ENCODE assay signal across 1 cellular context in the genomic region with DNA sequence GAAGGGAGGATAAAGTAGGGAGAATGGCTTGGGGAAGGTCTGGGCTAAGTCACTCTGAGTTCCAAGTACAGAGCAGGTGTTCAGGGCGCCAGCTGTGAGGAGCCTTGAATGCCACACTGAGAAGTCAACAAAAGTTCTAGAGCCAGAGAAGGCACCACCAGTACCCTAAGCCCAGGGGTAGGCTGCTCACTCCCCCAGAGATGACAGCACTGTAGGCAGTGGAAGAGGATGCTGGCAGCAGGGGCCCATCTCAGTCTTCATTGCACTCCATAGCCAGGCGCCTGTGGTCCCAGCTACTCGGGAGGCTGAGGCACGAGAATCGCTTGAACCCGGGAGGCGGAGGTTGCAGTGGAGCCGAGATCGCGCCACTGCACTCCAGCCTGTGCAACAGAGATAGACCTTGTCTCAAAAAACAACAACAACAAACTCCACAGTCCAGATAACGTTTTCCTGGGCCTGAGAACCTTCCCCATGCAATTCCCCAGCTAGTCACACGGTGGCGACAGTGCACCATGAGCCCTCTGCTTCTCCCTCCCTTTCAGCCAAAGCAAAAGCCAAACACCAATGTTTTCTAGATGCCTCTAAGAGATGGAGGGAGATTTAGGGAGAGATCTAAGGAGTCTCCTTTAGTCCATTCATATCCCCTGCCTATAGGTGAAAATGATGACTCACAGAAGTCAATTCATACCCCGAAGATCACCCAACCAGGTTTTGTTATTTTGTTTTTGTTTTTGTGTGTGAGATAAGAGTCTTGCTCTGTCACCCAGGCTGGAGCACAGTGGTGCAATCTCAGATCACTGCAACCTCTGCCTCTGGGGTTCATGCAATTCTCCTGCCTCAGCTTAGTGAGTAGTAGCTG.
TF ChIP-seq lines count a peak whose summit lies in the region.

No MANE protein-coding gene starts in this region.

TF ChIP-seq in K562, 482 proteins besides CTCF, POLR2A, EP300 and RAD21 (continued from another document and continues in another):
- TF ChIP-seq XRCC3 (IDR thresholded peaks at IDR 0.05) (no peak), ZSCAN29 (IDR thresholded peaks at IDR 0.05) (no peak), ARID1B (IDR thresholded peaks at IDR 0.05) (peak; percentile 93), HSF4 (CRISPR knock-in tag; IDR thresholded peaks at IDR 0.05; ENCODE audit: borderline replicate concordance) (no peak), ZC3H8 (IDR thresholded peaks at IDR 0.05) (no peak), ZFX (CRISPR knock-in tag; IDR thresholded peaks at IDR 0.05) (no peak), PRMT5 (CRISPR knock-in tag; IDR thresholded peaks at IDR 0.05) (no peak), PHF21A (IDR thresholded peaks at IDR 0.05; ENCODE audit: borderline replicate concordance, low read depth) (peak; percentile 88; the same call in 1 of the 2 replicates), TBL1XR1 (IDR thresholded peaks at IDR 0.05; ENCODE audit: low read length in 2 of 2) (peak in 1 of 2 experiments; percentile 29; a peak in 1 of 4 replicates), NEUROD1 (IDR thresholded peaks at IDR 0.05; ENCODE audit: borderline replicate concordance, low read depth, low read length, partially characterized antibody) (no peak), E2F3 (CRISPR knock-in tag; IDR thresholded peaks at IDR 0.05) (no peak), FIP1L1 (IDR thresholded peaks at IDR 0.05; ENCODE audit: low read depth, low read length, poor library complexity, severe bottlenecking) (no peak), CBX3 (IDR thresholded peaks at IDR 0.05; ENCODE audit: borderline replicate concordance in 1 of 2, low read length in 2 of 2) (no peak), GABPB1 (CRISPR knock-in tag; IDR thresholded peaks at IDR 0.05) (0 out of 2 replicates have a peak, but pooled peaks have one; percentile 32), CBX1 (IDR thresholded peaks at IDR 0.05; ENCODE audit: low read depth) (no peak), SREBF1 (IDR thresholded peaks at IDR 0.05; ENCODE audit: borderline replicate concordance, low read depth, low read length) (no peak), KAT7 (CRISPR knock-in tag; IDR thresholded peaks at IDR 0.05; ENCODE audit: borderline replicate concordance) (0 out of 2 replicates have a peak, but pooled peaks have one; percentile 32), MAFG (tag; conservative IDR thresholded peaks at IDR 0.05) (peak; percentile 76), ZNF23 (CRISPR knock-in tag; IDR thresholded peaks at IDR 0.05) (no peak), CBFB (CRISPR knock-in tag; IDR thresholded peaks at IDR 0.05) (no peak), ZNF384 (IDR thresholded peaks at IDR 0.05; ENCODE audit: low read depth, low read length) (no peak), RB1 (IDR thresholded peaks at IDR 0.05; ENCODE audit: low read depth) (peak; percentile 90), NONO (IDR thresholded peaks at IDR 0.05; ENCODE audit: low read depth in 2 of 2, low read length in 1 of 2) (no peak), MCM5 (IDR thresholded peaks at IDR 0.05; ENCODE audit: low read depth) (no peak), ETV6 (IDR thresholded peaks at IDR 0.05; ENCODE audit: borderline replicate concordance in 1 of 2, low read depth in 2 of 2, low read length in 1 of 2) (no peak), ETV6 (CRISPR knock-in tag; IDR thresholded peaks at IDR 0.05; ENCODE audit: borderline replicate concordance) (no peak), ZNF197 (CRISPR knock-in tag; IDR thresholded peaks at IDR 0.05; ENCODE audit: low read depth) (0 out of 2 replicates have a peak, but pooled peaks have one; percentile 52), U2AF1 (optimal IDR thresholded peaks at IDR 0.05; ENCODE audit: low read depth, low read length) (no peak), SAFB2 (IDR thresholded peaks at IDR 0.05; ENCODE audit: borderline replicate concordance, low read depth, low read length, severe bottlenecking) (no peak), ESRRB (CRISPR knock-in tag; IDR thresholded peaks at IDR 0.05; ENCODE audit: borderline replicate concordance) (no peak), ESRRA (IDR thresholded peaks at IDR 0.05; ENCODE audit: borderline replicate concordance, low read depth) (0 out of 2 replicates have a peak, but pooled peaks have one; percentile 19), ZNF696 (CRISPR knock-in tag; conservative IDR thresholded peaks at IDR 0.05) (no peak), SNRNP70 (optimal IDR thresholded peaks at IDR 0.05; ENCODE audit: low read depth, low read length) (no peak), IRF2 (CRISPR knock-in tag; IDR thresholded peaks at IDR 0.05) (no peak), KLF13 (tag; IDR thresholded peaks at IDR 0.05; ENCODE audit: borderline replicate concordance, low read depth) (no peak), DPF2 (IDR thresholded peaks at IDR 0.05) (peak; percentile 87), HLTF (IDR thresholded peaks at IDR 0.05) (no peak)
- TF ChIP-seq, protein P1, sequence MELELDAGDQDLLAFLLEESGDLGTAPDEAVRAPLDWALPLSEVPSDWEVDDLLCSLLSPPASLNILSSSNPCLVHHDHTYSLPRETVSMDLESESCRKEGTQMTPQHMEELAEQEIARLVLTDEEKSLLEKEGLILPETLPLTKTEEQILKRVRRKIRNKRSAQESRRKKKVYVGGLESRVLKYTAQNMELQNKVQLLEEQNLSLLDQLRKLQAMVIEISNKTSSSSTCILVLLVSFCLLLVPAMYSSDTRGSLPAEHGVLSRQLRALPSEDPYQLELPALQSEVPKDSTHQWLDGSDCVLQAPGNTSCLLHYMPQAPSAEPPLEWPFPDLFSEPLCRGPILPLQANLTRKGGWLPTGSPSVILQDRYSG (tag; conservative IDR thresholded peaks at IDR 0.05; ENCODE audit: low read depth) = no peak
- TF ChIP-seq, protein P2, sequence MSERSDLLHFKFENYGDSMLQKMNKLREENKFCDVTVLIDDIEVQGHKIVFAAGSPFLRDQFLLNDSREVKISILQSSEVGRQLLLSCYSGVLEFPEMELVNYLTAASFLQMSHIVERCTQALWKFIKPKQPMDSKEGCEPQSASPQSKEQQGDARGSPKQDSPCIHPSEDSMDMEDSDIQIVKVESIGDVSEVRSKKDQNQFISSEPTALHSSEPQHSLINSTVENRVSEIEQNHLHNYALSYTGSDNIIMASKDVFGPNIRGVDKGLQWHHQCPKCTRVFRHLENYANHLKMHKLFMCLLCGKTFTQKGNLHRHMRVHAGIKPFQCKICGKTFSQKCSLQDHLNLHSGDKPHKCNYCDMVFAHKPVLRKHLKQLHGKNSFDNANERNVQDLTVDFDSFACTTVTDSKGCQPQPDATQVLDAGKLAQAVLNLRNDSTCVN (CRISPR knock-in tag; IDR thresholded peaks at IDR 0.05) = no peak
- TF ChIP-seq, protein P3, sequence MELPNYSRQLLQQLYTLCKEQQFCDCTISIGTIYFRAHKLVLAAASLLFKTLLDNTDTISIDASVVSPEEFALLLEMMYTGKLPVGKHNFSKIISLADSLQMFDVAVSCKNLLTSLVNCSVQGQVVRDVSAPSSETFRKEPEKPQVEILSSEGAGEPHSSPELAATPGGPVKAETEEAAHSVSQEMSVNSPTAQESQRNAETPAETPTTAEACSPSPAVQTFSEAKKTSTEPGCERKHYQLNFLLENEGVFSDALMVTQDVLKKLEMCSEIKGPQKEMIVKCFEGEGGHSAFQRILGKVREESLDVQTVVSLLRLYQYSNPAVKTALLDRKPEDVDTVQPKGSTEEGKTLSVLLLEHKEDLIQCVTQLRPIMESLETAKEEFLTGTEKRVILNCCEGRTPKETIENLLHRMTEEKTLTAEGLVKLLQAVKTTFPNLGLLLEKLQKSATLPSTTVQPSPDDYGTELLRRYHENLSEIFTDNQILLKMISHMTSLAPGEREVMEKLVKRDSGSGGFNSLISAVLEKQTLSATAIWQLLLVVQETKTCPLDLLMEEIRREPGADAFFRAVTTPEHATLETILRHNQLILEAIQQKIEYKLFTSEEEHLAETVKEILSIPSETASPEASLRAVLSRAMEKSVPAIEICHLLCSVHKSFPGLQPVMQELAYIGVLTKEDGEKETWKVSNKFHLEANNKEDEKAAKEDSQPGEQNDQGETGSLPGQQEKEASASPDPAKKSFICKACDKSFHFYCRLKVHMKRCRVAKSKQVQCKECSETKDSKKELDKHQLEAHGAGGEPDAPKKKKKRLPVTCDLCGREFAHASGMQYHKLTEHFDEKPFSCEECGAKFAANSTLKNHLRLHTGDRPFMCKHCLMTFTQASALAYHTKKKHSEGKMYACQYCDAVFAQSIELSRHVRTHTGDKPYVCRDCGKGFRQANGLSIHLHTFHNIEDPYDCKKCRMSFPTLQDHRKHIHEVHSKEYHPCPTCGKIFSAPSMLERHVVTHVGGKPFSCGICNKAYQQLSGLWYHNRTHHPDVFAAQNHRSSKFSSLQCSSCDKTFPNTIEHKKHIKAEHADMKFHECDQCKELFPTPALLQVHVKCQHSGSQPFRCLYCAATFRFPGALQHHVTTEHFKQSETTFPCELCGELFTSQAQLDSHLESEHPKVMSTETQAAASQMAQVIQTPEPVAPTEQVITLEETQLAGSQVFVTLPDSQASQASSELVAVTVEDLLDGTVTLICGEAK (IDR thresholded peaks at IDR 0.05) = no peak
- TF ChIP-seq, protein P3 (CRISPR knock-in tag; IDR thresholded peaks at IDR 0.05) = no peak
- TF ChIP-seq, protein P4, sequence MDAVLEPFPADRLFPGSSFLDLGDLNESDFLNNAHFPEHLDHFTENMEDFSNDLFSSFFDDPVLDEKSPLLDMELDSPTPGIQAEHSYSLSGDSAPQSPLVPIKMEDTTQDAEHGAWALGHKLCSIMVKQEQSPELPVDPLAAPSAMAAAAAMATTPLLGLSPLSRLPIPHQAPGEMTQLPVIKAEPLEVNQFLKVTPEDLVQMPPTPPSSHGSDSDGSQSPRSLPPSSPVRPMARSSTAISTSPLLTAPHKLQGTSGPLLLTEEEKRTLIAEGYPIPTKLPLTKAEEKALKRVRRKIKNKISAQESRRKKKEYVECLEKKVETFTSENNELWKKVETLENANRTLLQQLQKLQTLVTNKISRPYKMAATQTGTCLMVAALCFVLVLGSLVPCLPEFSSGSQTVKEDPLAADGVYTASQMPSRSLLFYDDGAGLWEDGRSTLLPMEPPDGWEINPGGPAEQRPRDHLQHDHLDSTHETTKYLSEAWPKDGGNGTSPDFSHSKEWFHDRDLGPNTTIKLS (IDR thresholded peaks at IDR 0.05; ENCODE audit: borderline replicate concordance, low read depth) = no peak; the same call in 1 of the 2 replicates
- TF ChIP-seq, protein P5, sequence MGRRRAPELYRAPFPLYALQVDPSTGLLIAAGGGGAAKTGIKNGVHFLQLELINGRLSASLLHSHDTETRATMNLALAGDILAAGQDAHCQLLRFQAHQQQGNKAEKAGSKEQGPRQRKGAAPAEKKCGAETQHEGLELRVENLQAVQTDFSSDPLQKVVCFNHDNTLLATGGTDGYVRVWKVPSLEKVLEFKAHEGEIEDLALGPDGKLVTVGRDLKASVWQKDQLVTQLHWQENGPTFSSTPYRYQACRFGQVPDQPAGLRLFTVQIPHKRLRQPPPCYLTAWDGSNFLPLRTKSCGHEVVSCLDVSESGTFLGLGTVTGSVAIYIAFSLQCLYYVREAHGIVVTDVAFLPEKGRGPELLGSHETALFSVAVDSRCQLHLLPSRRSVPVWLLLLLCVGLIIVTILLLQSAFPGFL (CRISPR knock-in tag; IDR thresholded peaks at IDR 0.05) = 0 out of 2 replicates have a peak, but pooled peaks have one; percentile 29
- TF ChIP-seq, protein P6, sequence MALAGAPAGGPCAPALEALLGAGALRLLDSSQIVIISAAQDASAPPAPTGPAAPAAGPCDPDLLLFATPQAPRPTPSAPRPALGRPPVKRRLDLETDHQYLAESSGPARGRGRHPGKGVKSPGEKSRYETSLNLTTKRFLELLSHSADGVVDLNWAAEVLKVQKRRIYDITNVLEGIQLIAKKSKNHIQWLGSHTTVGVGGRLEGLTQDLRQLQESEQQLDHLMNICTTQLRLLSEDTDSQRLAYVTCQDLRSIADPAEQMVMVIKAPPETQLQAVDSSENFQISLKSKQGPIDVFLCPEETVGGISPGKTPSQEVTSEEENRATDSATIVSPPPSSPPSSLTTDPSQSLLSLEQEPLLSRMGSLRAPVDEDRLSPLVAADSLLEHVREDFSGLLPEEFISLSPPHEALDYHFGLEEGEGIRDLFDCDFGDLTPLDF (CRISPR knock-in tag; IDR thresholded peaks at IDR 0.05) = no peak
- TF ChIP-seq, protein P7, sequence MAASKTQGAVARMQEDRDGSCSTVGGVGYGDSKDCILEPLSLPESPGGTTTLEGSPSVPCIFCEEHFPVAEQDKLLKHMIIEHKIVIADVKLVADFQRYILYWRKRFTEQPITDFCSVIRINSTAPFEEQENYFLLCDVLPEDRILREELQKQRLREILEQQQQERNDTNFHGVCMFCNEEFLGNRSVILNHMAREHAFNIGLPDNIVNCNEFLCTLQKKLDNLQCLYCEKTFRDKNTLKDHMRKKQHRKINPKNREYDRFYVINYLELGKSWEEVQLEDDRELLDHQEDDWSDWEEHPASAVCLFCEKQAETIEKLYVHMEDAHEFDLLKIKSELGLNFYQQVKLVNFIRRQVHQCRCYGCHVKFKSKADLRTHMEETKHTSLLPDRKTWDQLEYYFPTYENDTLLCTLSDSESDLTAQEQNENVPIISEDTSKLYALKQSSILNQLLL (CRISPR knock-in tag; IDR thresholded peaks at IDR 0.05; ENCODE audit: borderline replicate concordance) = no peak
- TF ChIP-seq, protein P8, sequence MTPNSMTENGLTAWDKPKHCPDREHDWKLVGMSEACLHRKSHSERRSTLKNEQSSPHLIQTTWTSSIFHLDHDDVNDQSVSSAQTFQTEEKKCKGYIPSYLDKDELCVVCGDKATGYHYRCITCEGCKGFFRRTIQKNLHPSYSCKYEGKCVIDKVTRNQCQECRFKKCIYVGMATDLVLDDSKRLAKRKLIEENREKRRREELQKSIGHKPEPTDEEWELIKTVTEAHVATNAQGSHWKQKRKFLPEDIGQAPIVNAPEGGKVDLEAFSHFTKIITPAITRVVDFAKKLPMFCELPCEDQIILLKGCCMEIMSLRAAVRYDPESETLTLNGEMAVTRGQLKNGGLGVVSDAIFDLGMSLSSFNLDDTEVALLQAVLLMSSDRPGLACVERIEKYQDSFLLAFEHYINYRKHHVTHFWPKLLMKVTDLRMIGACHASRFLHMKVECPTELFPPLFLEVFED (CRISPR knock-in tag; conservative IDR thresholded peaks at IDR 0.05) = no peak
